Comparison of ENCODE assay signal across 8 cellular contexts in the genomic region with DNA sequence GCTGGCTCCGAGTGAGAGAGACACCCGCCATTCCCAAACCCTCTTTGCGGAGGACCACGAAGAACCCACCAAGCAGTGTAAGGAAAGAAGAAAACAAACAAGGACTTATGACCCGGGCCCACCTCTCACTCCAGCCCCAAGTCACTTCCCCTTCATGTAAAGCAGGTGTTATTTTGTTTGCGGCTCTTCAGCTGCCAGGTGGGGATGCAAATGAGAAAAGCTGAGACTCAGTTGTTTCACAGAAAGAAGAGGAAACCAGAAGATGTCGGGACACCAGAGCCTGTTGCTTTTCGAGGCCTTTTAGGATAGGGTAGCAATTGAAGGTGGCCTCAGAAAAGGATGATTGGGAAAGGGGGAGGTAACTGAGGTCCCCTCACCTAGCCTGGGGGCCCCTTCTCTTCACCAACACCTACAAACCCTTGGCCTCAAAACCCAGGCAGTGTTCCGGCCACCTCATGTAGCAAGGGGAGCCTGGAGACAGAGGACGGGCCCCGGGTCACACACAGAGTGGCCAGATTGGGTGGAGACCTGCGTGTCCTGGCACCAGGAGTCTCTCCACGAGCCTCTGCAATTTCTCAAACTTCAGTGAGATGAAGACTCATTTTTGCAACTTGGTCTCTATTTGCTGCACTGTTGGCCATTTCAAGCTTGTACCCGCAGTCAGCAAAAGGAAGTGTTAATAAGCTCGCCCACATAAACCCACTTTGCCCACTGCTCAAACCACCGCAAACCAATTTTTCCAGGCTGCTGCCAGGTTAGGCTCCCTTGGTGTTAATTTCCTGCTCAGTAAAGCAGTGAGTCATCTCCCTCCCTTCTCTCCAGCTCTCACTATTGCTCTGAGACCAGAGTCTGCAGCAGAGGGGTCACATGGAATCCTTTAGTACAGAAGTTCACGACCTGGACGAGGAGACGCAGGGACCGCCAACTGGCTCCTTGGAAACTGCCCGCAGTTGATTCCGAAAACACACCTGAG.
DNase-seq lines count a peak whose midpoint lies in the region; ATAC-seq, FAIRE-seq and TF ChIP-seq lines count a peak whose summit lies in the region.

No MANE protein-coding gene starts in this region.

- ATAC-seq in HG03521 (IDR thresholded peaks at IDR 0.05; ENCODE audit: unreplicated experiment) (peak; percentile 47), memory B cell (ENCODE audit: low read depth) (peak; percentile 90)

- H3K27ac Mint-ChIP-seq in memory B cell: peak overlapping the region; percentile 96

- peaks cover 8% of the 10 kb centered on the region for H3K9me3 Mint-ChIP-seq in memory B cell

- DNase-seq in GM18507 (ENCODE audit: extremely low spot score, insufficient read length, low read depth) (no peak), GM20000 (ENCODE audit: low spot score) (peak; percentile 40), memory B cell (ENCODE audit: low spot score in 2 of 2) (peak; percentile 33 to 63), NCI-H187 (lab: John Stamatoyannopoulos, UW) (no peak), NCI-H345 treated with DMSO at 0.1 percent for 48 hours (lab: John Stamatoyannopoulos, UW; ENCODE audit: unreplicated experiment) (no peak), CD1c-positive myeloid dendritic cell (ENCODE audit: extremely low spot score) (no peak)
- no peak for DNase-seq in activated effector memory CD4-positive, alpha-beta T cell treated with anti-CD3 and anti-CD28 coated beads, Interleukin-2, amount 50 U/mL, for 16 hours

- FAIRE-seq in GM18507 (lab: Jason Lieb, UNC): peak; percentile 59

- H3K27me3 Mint-ChIP-seq in memory B cell: peaks cover 3% of the 10 kb centered on the region

- H3K36me3 Mint-ChIP-seq in memory B cell: peaks cover 13% of the 10 kb centered on the region

- H3K4me3 Mint-ChIP-seq in memory B cell: peak overlapping the region; percentile 67

- TF ChIP-seq CTCF in GM20000 (IDR thresholded peaks at IDR 0.05; ENCODE audit: extremely low read depth, missing control alignments): no peak

- H3K4me1 Mint-ChIP-seq in memory B cell: peaks cover 63% of the 10 kb centered on the region

Comparison
In these comparisons a context has a peak if more than half of its experiments do, and no peak if none do; other contexts are left out.
1. DNase-seq: peak in GM20000 (single experiment) and memory B cell (2 of 2); none in GM18507 (single experiment), NCI-H187 (0 of 2), NCI-H345 treated with DMSO at 0.1 percent for 48 hours (single experiment), activated effector memory CD4-positive, alpha-beta T cell treated with anti-CD3 and anti-CD28 coated beads, Interleukin-2, amount 50 U/mL, for 16 hours (single experiment) and CD1c-positive myeloid dendritic cell (single experiment).